In the genomic region with DNA sequence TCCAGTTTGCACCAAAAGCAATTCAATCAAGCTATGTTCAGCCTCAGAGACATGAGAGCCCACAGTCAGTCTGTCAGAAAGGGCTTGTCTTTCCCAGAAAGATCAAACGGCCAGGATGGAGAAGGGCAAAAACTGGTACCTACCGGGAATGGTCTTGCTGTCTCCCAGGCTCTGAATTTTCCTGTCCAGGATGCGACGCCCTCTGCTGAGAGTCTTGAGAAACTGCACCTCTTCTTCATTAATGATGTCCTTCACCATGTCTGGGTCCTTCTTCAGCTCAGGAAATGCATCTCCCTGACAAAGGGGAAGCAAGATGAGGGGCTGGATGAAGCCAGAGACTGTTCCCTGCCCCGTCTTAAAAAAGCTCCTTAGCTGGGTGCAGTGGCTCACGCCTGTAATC, we compare ENCODE assay signal across 8 cellular contexts. TPM values are rescaled to one million over a fixed set of nuclear protein-coding genes. Genes with fewer than 3 reads are reported as not detected.
A peak's percentile ranks its signal among the peaks of the same experiment; 100 is the strongest.
DNase-seq lines count a peak whose midpoint lies in the region; ATAC-seq and TF ChIP-seq lines count a peak whose summit lies in the region.

No MANE protein-coding gene starts in this region.

- H3K36me3 Mint-ChIP-seq in HFFc6 (ENCODE audit: low read depth): peaks cover 32% of the 10 kb centered on the region

- H3K27me3 ChIP-seq in SU-DHL-6 (ENCODE audit: low read length) (no peaks in the 10 kb centered on the region), thoracic aorta (replicated peaks; ENCODE audit: insufficient read depth) (no peaks in the 10 kb centered on the region)

- peaks cover 4% of the 10 kb centered on the region for H3K79me2 ChIP-seq in SU-DHL-6 (ENCODE audit: insufficient read depth, low read length)

- H3K27me3 Mint-ChIP-seq in HFFc6 (ENCODE audit: insufficient read depth): no peaks in the 10 kb centered on the region

- H3K9me3 ChIP-seq in SU-DHL-6 (ENCODE audit: insufficient read depth, low read length): no peaks in the 10 kb centered on the region
- H3K9me3 ChIP-seq in thoracic aorta: no peaks in the 10 kb centered on the region

- no peaks in the 10 kb centered on the region for H3K4me1 Mint-ChIP-seq in HFFc6 (ENCODE audit: low read depth)

- no peak overlapping the region for H3K4me2 ChIP-seq in SU-DHL-6 (ENCODE audit: low read depth, low read length, poor library complexity, severe bottlenecking)

- ATAC-seq in thoracic aorta (ENCODE audit: insufficient number of reproducible peaks, low FRiP score, low read depth): no peak

- peaks cover 32% of the 10 kb centered on the region for H3K36me3 ChIP-seq in SU-DHL-6 (ENCODE audit: low read length)
- H3K36me3 ChIP-seq in thoracic aorta: peaks cover 89% of the 10 kb centered on the region

- no peaks in the 10 kb centered on the region for H3K9me2 ChIP-seq in SU-DHL-6 (replicated peaks; ENCODE audit: insufficient read depth, low read length)

- TF ChIP-seq CTCF in HFFc6 (IDR thresholded peaks at IDR 0.05) (peak; percentile 84), SU-DHL-6 (IDR thresholded peaks at IDR 0.05; ENCODE audit: insufficient read depth, low read length, poor library complexity, severe bottlenecking) (peak; percentile 18), thoracic aorta (IDR thresholded peaks at IDR 0.05) (peak; percentile 44)

- H3K9me3 Mint-ChIP-seq in HFFc6: no peaks in the 10 kb centered on the region

- no peak overlapping the region for H3K27ac Mint-ChIP-seq in HFFc6

- H2AFZ ChIP-seq in SU-DHL-6 (ENCODE audit: low read depth, low read length, severe bottlenecking): no peak overlapping the region

- H3K4me3 ChIP-seq in SU-DHL-6 (ENCODE audit: insufficient read depth, low read length, poor library complexity, severe bottlenecking): no peak overlapping the region
- H3K4me3 ChIP-seq in thoracic aorta: no peak overlapping the region

- no peak overlapping the region for H3K9ac ChIP-seq in SU-DHL-6 (ENCODE audit: low read length)

- H3F3A ChIP-seq in SU-DHL-6 (ENCODE audit: insufficient read depth): no peaks in the 10 kb centered on the region; the same call in 1 of the 2 replicates

- H4K20me1 ChIP-seq in SU-DHL-6 (ENCODE audit: low read depth, low read length): no peaks in the 10 kb centered on the region

- no peak overlapping the region for H3K4me3 Mint-ChIP-seq in HFFc6

- H3K4me1 ChIP-seq in thoracic aorta (ENCODE audit: control insufficient read depth in 1 of 2, low read depth in 2 of 2): no peaks in the 10 kb centered on the region

- no peak overlapping the region for H3K27ac ChIP-seq in SU-DHL-6 (ENCODE audit: low read depth, low read length)
- no peak overlapping the region for H3K27ac ChIP-seq in thoracic aorta

- DNase-seq in NOMO-1 treated with DMSO at 0.1 percent for 48 hours (lab: John Stamatoyannopoulos, UW; ENCODE audit: unreplicated experiment) (peak; percentile 35), NOMO-1 treated with dmso at 0.1 percent for 144 hours (lab: John Stamatoyannopoulos, UW; ENCODE audit: unreplicated experiment) (no peak), HFFc6 (peak; percentile 43), germinal center (ENCODE audit: low spot score) (peak; percentile 51), thoracic aorta (ENCODE audit: low spot score) (no peak), NCI-H2107 (lab: John Stamatoyannopoulos, UW) (no peak), cerebellar nuclear complex (lab: John Stamatoyannopoulos, UW) (no peak)

RNA-seq across cellular contexts. Expression of gene EXOSC6, which starts 15.8 kb away (rescaled TPM):
- total RNA-seq in HFFc6 (2021; fragmentation: NEBNext Ultra II Directional; extraction: Animal tissue kit (Norgen Biotek cat#: 25700)): 10 to 100 TPM; 19.4 to 24.9 (median 21.6) TPM
- total RNA-seq in thoracic aorta: 10 to 100 TPM; 16.1 to 39.3 TPM

RNA-seq across cellular contexts. Expression of gene AARS1, which starts 21.8 kb away (rescaled TPM):
- 10 to 100 TPM; 82.3 to 99.1 (median 84.9) TPM for total RNA-seq in HFFc6 (2021; fragmentation: NEBNext Ultra II Directional; extraction: Animal tissue kit (Norgen Biotek cat#: 25700))
- total RNA-seq in thoracic aorta: 10 to 100 TPM; 68.0 to 69.4 TPM

RNA-seq across cellular contexts. Expression of gene DDX19B, which starts 31.5 kb away (rescaled TPM):
- total RNA-seq in HFFc6 (2021; fragmentation: NEBNext Ultra II Directional; extraction: Animal tissue kit (Norgen Biotek cat#: 25700)): 10 to 100 TPM; 20.8 to 30.9 (median 26.7) TPM
- total RNA-seq in thoracic aorta: 10 to 100 TPM; 20.7 to 20.8 TPM

Comparison
In these comparisons a context has a peak if more than half of its experiments do, and no peak if none do; other contexts are left out.
1. DNase-seq: peak in NOMO-1 treated with DMSO at 0.1 percent for 48 hours (single experiment), HFFc6 (single experiment) and germinal center (single experiment); none in NOMO-1 treated with dmso at 0.1 percent for 144 hours (single experiment), thoracic aorta (single experiment), NCI-H2107 (single experiment) and cerebellar nuclear complex (0 of 2).
2. CTCF ChIP-seq: peak in every context shown above with its lines; median percentile 84 in HFFc6; 44 in thoracic aorta; 18 in SU-DHL-6.